In the genomic region with DNA sequence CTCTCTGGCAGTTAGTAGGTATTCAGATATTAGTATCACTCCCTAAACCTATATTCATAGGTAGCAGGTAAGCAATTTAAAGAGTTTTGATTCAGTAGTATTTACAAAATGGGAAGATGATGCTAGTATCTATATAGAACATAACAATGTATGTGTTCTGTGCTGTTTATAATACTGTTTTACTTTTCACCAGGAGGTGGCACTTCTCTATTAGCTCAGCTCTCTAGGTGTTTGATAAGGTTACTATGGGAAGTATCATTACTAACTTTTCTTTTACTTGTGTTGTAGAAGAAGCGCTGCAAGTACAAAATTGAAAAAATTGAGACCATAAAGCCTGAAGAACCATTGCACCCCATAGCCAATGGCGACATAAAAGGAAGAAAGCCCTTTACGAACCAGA, we compare ENCODE assay signal across 8 cellular contexts. TPM values are rescaled to one million over a fixed set of nuclear protein-coding genes. Genes with fewer than 3 reads are reported as not detected.
A peak's percentile ranks its signal among the peaks of the same experiment; 100 is the strongest.
DNase-seq lines count a peak whose midpoint lies in the region; ATAC-seq, FAIRE-seq and TF ChIP-seq lines count a peak whose summit lies in the region.
"Had no signal": no experiment of that assay in that cellular context is flagged by ENCODE, and none has a peak within 500 bp of the region (broad histone marks: within the 10 kb centered on the region; RNA-seq: fewer than 3 reads in every experiment).

No MANE protein-coding gene starts in this region.

- H3K27ac Mint-ChIP-seq in brain: no peak overlapping the region
- H3K27ac Mint-ChIP-seq in nephron: no peak overlapping the region

- TF ChIP-seq CTCF in Loucy (conservative IDR thresholded peaks at IDR 0.05; ENCODE audit: low read length) (peak; percentile 86), brain (conservative IDR thresholded peaks at IDR 0.05) (peak; percentile 21 to 43), nephron (IDR thresholded peaks at IDR 0.05; ENCODE audit: unreplicated experiment in 3 of 3) (peak in 2 of 3 experiments; percentile 11 to 31)

- H3K9me3 Mint-ChIP-seq in brain: peaks cover 0 to 2% (median 0%) of the 10 kb centered on the region in 5 experiments
- no peaks in the 10 kb centered on the region for H3K9me3 Mint-ChIP-seq in nephron

- H4K20me1 ChIP-seq in Loucy (ENCODE audit: insufficient read depth, low read length, poor library complexity, severe bottlenecking): no peaks in the 10 kb centered on the region

- H3K4me1 Mint-ChIP-seq in brain: peaks cover 8% of the 10 kb centered on the region
- H3K4me1 Mint-ChIP-seq in nephron: peaks cover 11% of the 10 kb centered on the region

- H3F3A ChIP-seq in Loucy (ENCODE audit: low read depth): no peaks in the 10 kb centered on the region

- no peak overlapping the region for H3K9ac ChIP-seq in Loucy (ENCODE audit: low read depth, low read length, poor library complexity, severe bottlenecking)

- H3K4me3 Mint-ChIP-seq in brain (no peak overlapping the region), nephron (no peak overlapping the region)

- H3K27me3 Mint-ChIP-seq in brain (no peaks in the 10 kb centered on the region), nephron (ENCODE audit: low read depth) (no peaks in the 10 kb centered on the region)

- no peaks in the 10 kb centered on the region for H3K27me3 ChIP-seq in Loucy (ENCODE audit: insufficient read depth, low read length, poor library complexity, severe bottlenecking)

- H3K9me2 ChIP-seq in Loucy (replicated peaks; ENCODE audit: low read depth, low read length): no peaks in the 10 kb centered on the region

- H3K36me3 Mint-ChIP-seq in brain (peaks cover 51% of the 10 kb centered on the region), nephron (ENCODE audit: low read depth) (peaks cover 50% of the 10 kb centered on the region)

- no peak for FAIRE-seq in urothelium cell line (lab: Jason Lieb, UNC)

- H3K4me1 ChIP-seq in Loucy (ENCODE audit: insufficient read depth, low read length, poor library complexity, severe bottlenecking): no peaks in the 10 kb centered on the region

- H2AFZ ChIP-seq in Loucy (ENCODE audit: low read length): no peak overlapping the region

- peaks cover 51% of the 10 kb centered on the region for H3K36me3 ChIP-seq in Loucy (ENCODE audit: insufficient read depth, low read length)

- DNase-seq in ELR (ENCODE audit: low read depth): peak; percentile 56
- DNase-seq in pons (ENCODE audit: low spot score): no peak
- DNase-seq in urothelium cell line (ENCODE audit: low spot score): no peak
- DNase-seq: activated T-cell treated with anti-CD3 and anti-CD28 coated beads, Interleukin-2, amount 50 U/mL, for 48 hours had no signal

- no peaks in the 10 kb centered on the region for H3K79me2 ChIP-seq in Loucy (ENCODE audit: insufficient read depth, low read length)

- ATAC-seq in GM21367 (IDR thresholded peaks at IDR 0.05; ENCODE audit: unreplicated experiment): no peak

- H3K4me2 ChIP-seq in Loucy (ENCODE audit: low read depth, low read length, poor library complexity, severe bottlenecking): no peak overlapping the region

- H3K9me3 ChIP-seq in Loucy (ENCODE audit: insufficient read depth, low read depth, low read length): no peaks in the 10 kb centered on the region

- H3K4me3 ChIP-seq in Loucy (ENCODE audit: low read length, poor library complexity, severe bottlenecking): no peak overlapping the region

RNA-seq across cellular contexts. Expression of gene FASLG, which starts 49.4 kb away (rescaled TPM):
- polyA plus RNA-seq in brain (ENCODE audit: insufficient read depth, low read depth, low replicate concordance): not detected

Comparison
In these comparisons a context has a peak if more than half of its experiments do, and no peak if none do; other contexts are left out.
1. CTCF ChIP-seq: peak in every context shown above with its lines; median percentile 86 in Loucy; 32 in brain; 21 in nephron.